In genomic region chr3:80190051-80190450, GRCh38 we compare ENCODE assay signal across 13 cellular contexts.
A peak's percentile ranks its signal among the peaks of the same experiment; 100 is the strongest.
DNase-seq lines count a peak whose midpoint lies in the region; ATAC-seq and TF ChIP-seq lines count a peak whose summit lies in the region.
"Had no signal": no experiment of that assay in that cellular context is flagged by ENCODE, and none has a peak within 500 bp of the region (broad histone marks: within the 10 kb centered on the region; RNA-seq: fewer than 3 reads in every experiment).

No MANE protein-coding gene starts in this region.

- no peaks in the 10 kb centered on the region for H3K36me3 Mint-ChIP-seq in Calu3 (ENCODE audit: insufficient read depth, unreplicated experiment)
- no peaks in the 10 kb centered on the region for H3K36me3 Mint-ChIP-seq in activated CD4-positive, alpha-beta T cell treated with anti-CD3 and anti-CD28 coated beads, Interleukin-2, amount 10 ng/mL, durations not matched to agents 7 days and 5 days (ENCODE audit: low read depth)

- WGBS in mesodermal cell (ENCODE audit: insufficient coverage in 2 of 2), 2 experiments = 69% methylated on average over 2 of the region's 3 CpGs; no CpG with 5 or more reads in 1 of the 2 experiments

- H3K4me3 ChIP-seq in mesodermal cell (ENCODE audit: extremely low read depth, insufficient read depth, low read length, poor library complexity, severe bottlenecking) = no peak overlapping the region

- intact Hi-C loops in Calu3 (cut with micrococcal nuclease; ENCODE audit: unreplicated experiment) = loop anchor here (5.0 to 10.0 kb wide), 2 partner anchors 123 to 195 kb away; no protein-coding TSS in a partner anchor

- POLR2A ChIA-PET in activated CD4-positive, alpha-beta T cell treated with anti-CD3 and anti-CD28 coated beads, Interleukin-2, amount 10 ng/mL, durations not matched to agents 7 days and 5 days (lab: Charles Lee) = no interaction called here

- H3K4me3 Mint-ChIP-seq in Calu3 (ENCODE audit: low read depth, unreplicated experiment) = peak overlapping the region; percentile 36
- H3K4me3 Mint-ChIP-seq in activated CD4-positive, alpha-beta T cell treated with anti-CD3 and anti-CD28 coated beads, Interleukin-2, amount 10 ng/mL, durations not matched to agents 7 days and 5 days = no peak overlapping the region

- CTCF ChIA-PET in Calu3 (lab: Charles Lee) = no interaction called here
- CTCF ChIA-PET in activated CD4-positive, alpha-beta T cell treated with anti-CD3 and anti-CD28 coated beads, Interleukin-2, amount 10 ng/mL, durations not matched to agents 7 days and 5 days (lab: Charles Lee) = interaction anchor here (0.7 kb wide), 1 partner anchor 1472 kb away, joined by 5 read pairs; no protein-coding TSS in a partner anchor

- peaks cover under 1% of the 10 kb centered on the region for H3K9me3 Mint-ChIP-seq in Calu3 (ENCODE audit: low read depth, unreplicated experiment)
- peaks cover 7% of the 10 kb centered on the region for H3K9me3 Mint-ChIP-seq in activated CD4-positive, alpha-beta T cell treated with anti-CD3 and anti-CD28 coated beads, Interleukin-2, amount 10 ng/mL, durations not matched to agents 7 days and 5 days

- H3K36me3 ChIP-seq in mesodermal cell (ENCODE audit: control insufficient read depth, insufficient read depth, low read length) = no peaks in the 10 kb centered on the region

- H3K27me3 Mint-ChIP-seq in Calu3 (ENCODE audit: unreplicated experiment) = no peaks in the 10 kb centered on the region
- no peaks in the 10 kb centered on the region for H3K27me3 Mint-ChIP-seq in activated CD4-positive, alpha-beta T cell treated with anti-CD3 and anti-CD28 coated beads, Interleukin-2, amount 10 ng/mL, durations not matched to agents 7 days and 5 days

- DNase-seq in Calu3 = peak; percentile 38
- peak; percentile 14 for DNase-seq in OCI-M1 (lab: John Stamatoyannopoulos, UW)
- peak; percentile 98 for DNase-seq in dermis blood vessel endothelial cell
- no peak for DNase-seq in activated CD4-positive, alpha-beta T cell treated with anti-CD3 and anti-CD28 coated beads, Interleukin-2, amount 10 ng/mL, durations not matched to agents 7 days and 5 days
- DNase-seq in GDM1 (lab: John Stamatoyannopoulos, UW) = no peak
- DNase-seq: activated CD4-positive, CD25-positive, alpha-beta regulatory T cell; activated effector memory CD4-positive, alpha-beta T cell treated with anti-CD3 and anti-CD28 coated beads, Interleukin-2, amount 50 U/mL, for 16 hours; COR-L47; NCI-H1105; small intestine had no signal

- H3K27ac ChIP-seq in mesodermal cell (ENCODE audit: low read depth, low read length, severe bottlenecking) = peak overlapping the region; percentile 81

- no peak for ATAC-seq in HG02852 (IDR thresholded peaks at IDR 0.05; ENCODE audit: unreplicated experiment)
- ATAC-seq in HG03442 (IDR thresholded peaks at IDR 0.05; ENCODE audit: unreplicated experiment) = no peak

- H3K27ac Mint-ChIP-seq in Calu3 (ENCODE audit: unreplicated experiment) = peak overlapping the region; percentile 83
- H3K27ac Mint-ChIP-seq in activated CD4-positive, alpha-beta T cell treated with anti-CD3 and anti-CD28 coated beads, Interleukin-2, amount 10 ng/mL, durations not matched to agents 7 days and 5 days = no peak overlapping the region

- no peaks in the 10 kb centered on the region for H3K4me1 ChIP-seq in mesodermal cell (ENCODE audit: control insufficient read depth, insufficient read depth, low read length, poor library complexity, severe bottlenecking)

- no peak for TF ChIP-seq CTCF in Calu3 (IDR thresholded peaks at IDR 0.05; ENCODE audit: unreplicated experiment)

- H3K9me3 ChIP-seq in mesodermal cell (ENCODE audit: control insufficient read depth, low read length) = no peaks in the 10 kb centered on the region

- BruUV-seq in Calu3 (replicated peaks; lab: Mats Ljungman, UMichigan) = no TSS peak

- H3K4me1 Mint-ChIP-seq in Calu3 (ENCODE audit: low read depth, unreplicated experiment) = peaks cover 38% of the 10 kb centered on the region
- no peaks in the 10 kb centered on the region for H3K4me1 Mint-ChIP-seq in activated CD4-positive, alpha-beta T cell treated with anti-CD3 and anti-CD28 coated beads, Interleukin-2, amount 10 ng/mL, durations not matched to agents 7 days and 5 days

Comparison
In these comparisons a context has a peak if more than half of its experiments do, and no peak if none do; other contexts are left out.
1. DNase-seq: peak in Calu3 (single experiment), OCI-M1 (single experiment) and dermis blood vessel endothelial cell (single experiment); none in activated CD4-positive, alpha-beta T cell treated with anti-CD3 and anti-CD28 coated beads, Interleukin-2, amount 10 ng/mL, durations not matched to agents 7 days and 5 days (single experiment) and GDM1 (single experiment).